31 cellular contexts compared by ENCODE assay signal in genomic region chr17:18381158-18381952, GRCh38. TPM values are rescaled to one million over a fixed set of nuclear protein-coding genes. Genes with fewer than 3 reads are reported as not detected.
DNase-seq lines count a peak whose midpoint lies in the region; ATAC-seq and TF ChIP-seq lines count a peak whose summit lies in the region.
"Had no signal": no experiment of that assay in that cellular context is flagged by ENCODE, and none has a peak within 500 bp of the region (broad histone marks: within the 10 kb centered on the region; RNA-seq: fewer than 3 reads in every experiment).

No MANE protein-coding gene starts in this region.

- H3K36me3 Mint-ChIP-seq in activated naive CD4-positive, alpha-beta T cell treated with anti-CD3 and anti-CD28 coated beads, Interleukin-2, amount 50 U/mL, for 24 hours, result no peaks in the 10 kb centered on the region
- no peaks in the 10 kb centered on the region for H3K36me3 Mint-ChIP-seq in brain
- no peaks in the 10 kb centered on the region for H3K36me3 Mint-ChIP-seq in stimulated activated effector memory CD8-positive, alpha-beta T cell treated with anti-CD3 and anti-CD28 coated beads, Interleukin-12 subunit alpha, Interleukin-12 subunit beta, amount 100 ng/mL, for 72 hours
- no peaks in the 10 kb centered on the region for H3K36me3 Mint-ChIP-seq in CD4-positive, alpha-beta T cell (ENCODE audit: low read depth)
- H3K36me3 Mint-ChIP-seq: CD4-positive, CD25-positive, alpha-beta regulatory T cell; natural killer cell treated with Interleukin-12 subunit alpha and Interleukin-12 subunit beta and Interleukin-15 and Interleukin-18, amount 100 ng/mL, for 72 hours had no signal

- peaks cover 3% of the 10 kb centered on the region for H3K27me3 Mint-ChIP-seq in activated naive CD4-positive, alpha-beta T cell treated with anti-CD3 and anti-CD28 coated beads, Interleukin-2, amount 50 U/mL, for 24 hours
- H3K27me3 Mint-ChIP-seq in brain, result peaks cover 8% of the 10 kb centered on the region
- H3K27me3 Mint-ChIP-seq in CD4-positive, alpha-beta T cell, result peaks cover 6% of the 10 kb centered on the region

- WGBS in heart left ventricle, 4 donors, result 81 to 84% (median 84%) methylated on average over 18 to 23 of the region's 23 CpGs

- POLR2A ChIA-PET in CD4-positive, alpha-beta T cell (lab: Charles Lee), result no interaction called here

- no peaks in the 10 kb centered on the region for H3K9me3 Mint-ChIP-seq in activated naive CD4-positive, alpha-beta T cell treated with anti-CD3 and anti-CD28 coated beads, Interleukin-2, amount 50 U/mL, for 24 hours
- peaks cover 0 to 5% (median 0%) of the 10 kb centered on the region in 5 experiments for H3K9me3 Mint-ChIP-seq in brain
- no peaks in the 10 kb centered on the region for H3K9me3 Mint-ChIP-seq in stimulated activated effector memory CD8-positive, alpha-beta T cell treated with anti-CD3 and anti-CD28 coated beads, Interleukin-12 subunit alpha, Interleukin-12 subunit beta, amount 100 ng/mL, for 72 hours
- H3K9me3 Mint-ChIP-seq in CD4-positive, alpha-beta T cell, result no peaks in the 10 kb centered on the region
- H3K9me3 Mint-ChIP-seq: CD4-positive, CD25-positive, alpha-beta regulatory T cell; natural killer cell treated with Interleukin-12 subunit alpha and Interleukin-12 subunit beta and Interleukin-15 and Interleukin-18, amount 100 ng/mL, for 72 hours had no signal

- H3K4me1 ChIP-seq in heart left ventricle, result peaks cover 0 to 5% (median 0%) of the 10 kb centered on the region in 12 donors
- H3K4me1 ChIP-seq in foreskin keratinocyte, result no peaks in the 10 kb centered on the region

- intact Hi-C loops in CD4-positive, alpha-beta T cell (cut with DNase I, micrococcal nuclease), result no loop called here
- intact Hi-C loops in heart left ventricle (cut with DNase I), result no loop called here

- peaks cover 6% of the 10 kb centered on the region for H3K4me1 Mint-ChIP-seq in activated naive CD4-positive, alpha-beta T cell treated with anti-CD3 and anti-CD28 coated beads, Interleukin-2, amount 50 U/mL, for 24 hours
- H3K4me1 Mint-ChIP-seq in brain, result no peaks in the 10 kb centered on the region
- peaks cover 11% of the 10 kb centered on the region for H3K4me1 Mint-ChIP-seq in stimulated activated effector memory CD8-positive, alpha-beta T cell treated with anti-CD3 and anti-CD28 coated beads, Interleukin-12 subunit alpha, Interleukin-12 subunit beta, amount 100 ng/mL, for 72 hours
- H3K4me1 Mint-ChIP-seq in CD4-positive, alpha-beta T cell (ENCODE audit: low read depth), result peaks cover 5% of the 10 kb centered on the region

- H3K27ac Mint-ChIP-seq in activated naive CD4-positive, alpha-beta T cell treated with anti-CD3 and anti-CD28 coated beads, Interleukin-2, amount 50 U/mL, for 24 hours, result peak overlapping the region; percentile 41
- H3K27ac Mint-ChIP-seq in brain, result peak overlapping the region in 3 of 5 experiments; percentile 8 to 49 (median 16)
- no peak overlapping the region for H3K27ac Mint-ChIP-seq in stimulated activated effector memory CD8-positive, alpha-beta T cell treated with anti-CD3 and anti-CD28 coated beads, Interleukin-12 subunit alpha, Interleukin-12 subunit beta, amount 100 ng/mL, for 72 hours
- H3K27ac Mint-ChIP-seq in CD4-positive, alpha-beta T cell, result no peak overlapping the region
- H3K27ac Mint-ChIP-seq: activated CD8-positive, alpha-beta T cell treated with anti-CD3 and anti-CD28 coated beads, Interleukin-2, amount 10 ng/mL, durations not matched to agents 7 days and 5 days; natural killer cell treated with Interleukin-12 subunit alpha and Interleukin-12 subunit beta and Interleukin-15 and Interleukin-18, amount 100 ng/mL, for 72 hours; T-helper 17 cell had no signal

- H3K27me3 ChIP-seq in CD4-positive, alpha-beta T cell (ENCODE audit: control insufficient read depth, insufficient read depth, low read length), result no peaks in the 10 kb centered on the region
- H3K27me3 ChIP-seq in heart left ventricle, result peaks cover 11 to 46% (median 24%) of the 10 kb centered on the region in 9 donors
- peaks cover 23% of the 10 kb centered on the region for H3K27me3 ChIP-seq in foreskin keratinocyte
- H3K27me3 ChIP-seq: thyroid gland had no signal

- no peak for DNase-seq in activated naive CD4-positive, alpha-beta T cell (lab: John Stamatoyannopoulos, UW)
- DNase-seq in mesenteric fat pad (ENCODE audit: low spot score), result peak; percentile 71
- DNase-seq in stimulated activated effector memory CD8-positive, alpha-beta T cell treated with anti-CD3 and anti-CD28 coated beads, Interleukin-12 subunit alpha, Interleukin-12 subunit beta, amount 100 ng/mL, for 72 hours (ENCODE audit: low spot score in 2 of 2), result peak in 1 of 2 donors; percentile 40
- no peak for DNase-seq in CD4-positive, alpha-beta T cell
- no peak for DNase-seq in heart left ventricle
- DNase-seq in foreskin keratinocyte, result no peak
- DNase-seq: activated CD8-positive, alpha-beta T cell treated with anti-CD3 and anti-CD28 coated beads, Interleukin-2, amount 10 ng/mL, durations not matched to agents 7 days and 5 days; CD4-positive, CD25-positive, alpha-beta regulatory T cell; dermis blood vessel endothelial cell; EL; foreskin fibroblast; heart right ventricle; Karpas-422; NCI-H2029 treated with DMSO at 0.1 percent for 48 hours; NCI-H2227 treated with DMSO at 0.1 percent for 48 hours; NCI-H526 treated with DMSO at 0.1 percent for 48 hours; PC-9; stomach; T-helper 17 cell; thyroid gland had no signal

- H3K36me3 ChIP-seq in heart left ventricle, result no peaks in the 10 kb centered on the region
- H3K36me3 ChIP-seq: esophagus muscularis mucosa, heart right ventricle, stomach, thyroid gland had no signal

- ATAC-seq in stimulated activated effector memory CD8-positive, alpha-beta T cell treated with anti-CD3 and anti-CD28 coated beads, Interleukin-12 subunit alpha, Interleukin-12 subunit beta, amount 100 ng/mL, for 72 hours, result no peak
- no peak for ATAC-seq in CD4-positive, alpha-beta T cell (ENCODE audit: poor library complexity)
- ATAC-seq in heart left ventricle (no peak), foreskin keratinocyte (no peak)
- ATAC-seq: activated CD8-positive, alpha-beta T cell treated with anti-CD3 and anti-CD28 coated beads, Interleukin-2, amount 10 ng/mL, durations not matched to agents 7 days and 5 days; heart right ventricle; Right ventricle myocardium inferior; SK-N-SH treated with all-trans-retinoic acid at 6 μM for 48 hours; T-helper 17 cell had no signal

- H3K9me3 ChIP-seq in CD4-positive, alpha-beta T cell (ENCODE audit: control insufficient read depth, low read length), result no peaks in the 10 kb centered on the region
- no peaks in the 10 kb centered on the region for H3K9me3 ChIP-seq in heart left ventricle
- H3K9me3 ChIP-seq: esophagus muscularis mucosa, heart right ventricle, stomach, thyroid gland had no signal

- CTCF ChIA-PET in CD4-positive, alpha-beta T cell (lab: Charles Lee), result no interaction called here

- no peak overlapping the region for H3K4me3 ChIP-seq in heart left ventricle
- H3K4me3 ChIP-seq: esophagus muscularis mucosa, heart right ventricle, PC-9, skin epidermis, stomach, thyroid gland had no signal

- TF ChIP-seq CTCF in brain (conservative IDR thresholded peaks at IDR 0.05) (no peak), heart left ventricle (IDR thresholded peaks at IDR 0.05) (no peak), foreskin keratinocyte (conservative IDR thresholded peaks at IDR 0.05) (no peak)
- no peak for TF ChIP-seq CTCF in CD4-positive, alpha-beta T cell (IDR thresholded peaks at IDR 0.05)

- H3K27ac ChIP-seq in CD4-positive, alpha-beta T cell (ENCODE audit: low read depth, low read length), result no peak overlapping the region
- H3K27ac ChIP-seq in heart left ventricle (no peak overlapping the region), foreskin keratinocyte (no peak overlapping the region)
- H3K27ac ChIP-seq: esophagus muscularis mucosa, heart right ventricle, PC-9, skin epidermis, stomach, thyroid gland had no signal

- no peak for TF ChIP-seq POLR2A in heart left ventricle (IDR thresholded peaks at IDR 0.05)

- peak overlapping the region; percentile 33 for H3K4me3 Mint-ChIP-seq in activated naive CD4-positive, alpha-beta T cell treated with anti-CD3 and anti-CD28 coated beads, Interleukin-2, amount 50 U/mL, for 24 hours
- no peak overlapping the region for H3K4me3 Mint-ChIP-seq in brain
- peak overlapping the region; percentile 16 for H3K4me3 Mint-ChIP-seq in stimulated activated effector memory CD8-positive, alpha-beta T cell treated with anti-CD3 and anti-CD28 coated beads, Interleukin-12 subunit alpha, Interleukin-12 subunit beta, amount 100 ng/mL, for 72 hours
- no peak overlapping the region for H3K4me3 Mint-ChIP-seq in CD4-positive, alpha-beta T cell
- H3K4me3 Mint-ChIP-seq: activated CD8-positive, alpha-beta T cell treated with anti-CD3 and anti-CD28 coated beads, Interleukin-2, amount 10 ng/mL, durations not matched to agents 7 days and 5 days; natural killer cell treated with Interleukin-12 subunit alpha and Interleukin-12 subunit beta and Interleukin-15 and Interleukin-18, amount 100 ng/mL, for 72 hours; T-helper 17 cell had no signal

RNA-seq across cellular contexts. Expression of gene EVPLL, which starts 3.8 kb away (rescaled TPM):
- polyA plus RNA-seq in brain (ENCODE audit: insufficient read depth, low read depth, low replicate concordance), result not detected
- 0.22 TPM for total RNA-seq in mesenteric fat pad
- total RNA-seq in CD4-positive, alpha-beta T cell, result not detected
- total RNA-seq in heart left ventricle, result not detected
- not detected for polyA plus RNA-seq in heart left ventricle
- 0.11 and 0.17 TPM in 2 replicates for total RNA-seq in foreskin keratinocyte
- polyA plus RNA-seq in foreskin keratinocyte, result 0.07 and 0.15 TPM in 2 replicates
- total RNA-seq: activated CD8-positive, alpha-beta T cell treated with anti-CD3 and anti-CD28 coated beads, Interleukin-2, amount 10 ng/mL, durations not matched to agents 7 days and 5 days; astrocyte; cardiac septum; CD4-positive, CD25-positive, alpha-beta regulatory T cell; dermis blood vessel endothelial cell; esophagus muscularis mucosa; heart right ventricle; mononuclear cell; natural killer cell treated with Interleukin-12 subunit alpha and Interleukin-12 subunit beta and Interleukin-15 and Interleukin-18, amount 100 ng/mL, for 72 hours; osteocyte; Right ventricle myocardium inferior; T-helper 17 cell had no signal

RNA-seq across cellular contexts. Expression of gene SHMT1, which starts 18.0 kb away (rescaled TPM):
- polyA plus RNA-seq in brain (ENCODE audit: insufficient read depth, low read depth, low replicate concordance) (39.2 TPM), heart left ventricle (1 to 10 TPM; 5.1 to 7.1 TPM), foreskin keratinocyte (35.2 and 48.0 TPM in 2 replicates)
- total RNA-seq in mesenteric fat pad (87.2 TPM), heart left ventricle (10 to 100 TPM in 2 of 9 donors, 1 to 10 TPM in 7; 3.8 to 15.5 (median 8.6) TPM), foreskin keratinocyte (41.1 and 58.5 TPM in 2 replicates)
- 1 to 10 TPM; 5.6 to 7.1 TPM for total RNA-seq in CD4-positive, alpha-beta T cell

Comparison
In these comparisons a context has a peak if more than half of its experiments do, and no peak if none do; other contexts are left out.
1. H3K27ac Mint-ChIP-seq: peak in activated naive CD4-positive, alpha-beta T cell treated with anti-CD3 and anti-CD28 coated beads, Interleukin-2, amount 50 U/mL, for 24 hours (single experiment) and brain (3 of 5); none in stimulated activated effector memory CD8-positive, alpha-beta T cell treated with anti-CD3 and anti-CD28 coated beads, Interleukin-12 subunit alpha, Interleukin-12 subunit beta, amount 100 ng/mL, for 72 hours (single experiment) and CD4-positive, alpha-beta T cell (single experiment).
2. H3K4me3 Mint-ChIP-seq: peak in activated naive CD4-positive, alpha-beta T cell treated with anti-CD3 and anti-CD28 coated beads, Interleukin-2, amount 50 U/mL, for 24 hours (single experiment) and stimulated activated effector memory CD8-positive, alpha-beta T cell treated with anti-CD3 and anti-CD28 coated beads, Interleukin-12 subunit alpha, Interleukin-12 subunit beta, amount 100 ng/mL, for 72 hours (single experiment); none in brain (0 of 5) and CD4-positive, alpha-beta T cell (single experiment).